ENCODE assay signal across 9 cellular contexts in the genomic region with DNA sequence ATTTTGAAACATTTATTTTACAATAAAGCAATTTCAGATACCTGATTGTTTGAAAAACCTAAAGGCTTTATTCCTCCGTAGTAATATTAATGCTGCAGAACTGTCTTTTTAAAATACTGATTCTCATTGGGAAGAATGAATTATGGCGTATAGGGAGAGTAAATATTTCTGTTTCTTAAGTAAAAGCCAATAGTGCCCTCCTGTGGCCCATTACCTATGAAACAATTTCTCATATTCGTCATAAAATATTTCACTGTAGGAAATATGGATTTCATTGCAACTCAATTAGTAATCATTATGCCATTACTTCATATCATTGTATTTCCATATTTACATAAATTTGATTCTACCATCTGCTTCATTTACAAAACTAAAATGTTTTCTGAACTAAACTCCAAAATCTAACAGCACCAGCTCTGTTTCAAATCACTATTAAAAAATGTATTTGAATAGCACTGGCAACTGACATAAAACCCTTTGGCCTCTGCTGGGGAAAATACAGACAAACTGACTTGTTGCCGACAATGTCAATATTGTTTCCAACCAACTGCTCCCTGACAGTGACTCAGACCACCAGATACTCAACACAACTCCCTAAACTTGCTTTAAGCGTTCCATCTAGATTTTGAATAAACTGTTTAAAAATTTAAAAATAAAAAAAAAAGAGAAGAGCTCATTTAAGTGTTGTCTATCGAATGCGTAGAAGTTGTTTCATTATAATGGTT.
A peak's percentile ranks its signal among the peaks of the same experiment; 100 is the strongest.
DNase-seq lines count a peak whose midpoint lies in the region; ATAC-seq, FAIRE-seq and TF ChIP-seq lines count a peak whose summit lies in the region.
"Had no signal": no experiment of that assay in that cellular context is flagged by ENCODE, and none has a peak within 500 bp of the region (broad histone marks: within the 10 kb centered on the region; RNA-seq: fewer than 3 reads in every experiment).

No MANE protein-coding gene starts in this region.

- no peaks in the 10 kb centered on the region for H3K9me3 ChIP-seq in MM.1S (replicated peaks; ENCODE audit: insufficient read depth, low read length)
- no peaks in the 10 kb centered on the region for H3K9me3 ChIP-seq in astrocyte (ENCODE audit: insufficient read depth, low read depth, low read length)

- no peaks in the 10 kb centered on the region for H3K27me3 Mint-ChIP-seq in astrocyte (ENCODE audit: low read depth, unreplicated experiment)
- H3K27me3 Mint-ChIP-seq in neural crest cell (ENCODE audit: low read depth): no peaks in the 10 kb centered on the region
- H3K27me3 Mint-ChIP-seq: IgD-negative memory B cell had no signal

- H3K4me2 ChIP-seq in MM.1S (ENCODE audit: low read depth, low read length) (no peak overlapping the region), astrocyte (ENCODE audit: low read length) (no peak overlapping the region)

- no peaks in the 10 kb centered on the region for H3K36me3 ChIP-seq in MM.1S (replicated peaks; ENCODE audit: insufficient read depth, low read length)
- H3K36me3 ChIP-seq in astrocyte (ENCODE audit: insufficient read depth, low read length): peaks cover 3% of the 10 kb centered on the region

- H3K4me1 ChIP-seq in MM.1S (ENCODE audit: low read length): no peaks in the 10 kb centered on the region
- no peaks in the 10 kb centered on the region for H3K4me1 ChIP-seq in astrocyte (ENCODE audit: insufficient read depth, low read length)

- H3K27ac ChIP-seq in MM.1S (ENCODE audit: low read length) (no peak overlapping the region), astrocyte (ENCODE audit: low read depth, low read length) (no peak overlapping the region)

- H3K27me3 ChIP-seq in MM.1S (replicated peaks; ENCODE audit: insufficient read depth, low read length) (no peaks in the 10 kb centered on the region), astrocyte (ENCODE audit: insufficient read depth, low read length) (no peaks in the 10 kb centered on the region)

- H3K4me3 Mint-ChIP-seq in astrocyte (ENCODE audit: unreplicated experiment): no peak overlapping the region
- no peak overlapping the region for H3K4me3 Mint-ChIP-seq in neural crest cell
- H3K4me3 Mint-ChIP-seq: IgD-negative memory B cell had no signal

- no peak for ATAC-seq in GM21423 (IDR thresholded peaks at IDR 0.05; ENCODE audit: unreplicated experiment)
- ATAC-seq in HG03039 (IDR thresholded peaks at IDR 0.05; ENCODE audit: unreplicated experiment): no peak

- H3K79me2 ChIP-seq in MM.1S (ENCODE audit: low read length): no peaks in the 10 kb centered on the region
- H3K79me2 ChIP-seq in astrocyte (ENCODE audit: insufficient read depth, low read length): no peaks in the 10 kb centered on the region

- no peaks in the 10 kb centered on the region for H3K4me1 Mint-ChIP-seq in astrocyte (ENCODE audit: low read depth, unreplicated experiment)
- H3K4me1 Mint-ChIP-seq in neural crest cell: peaks cover 10% of the 10 kb centered on the region
- H3K4me1 Mint-ChIP-seq: IgD-negative memory B cell had no signal

- no peaks in the 10 kb centered on the region for H3K9me2 ChIP-seq in MM.1S (replicated peaks; ENCODE audit: insufficient read depth, low read length)

- H3K4me3 ChIP-seq in MM.1S (ENCODE audit: low read length) (no peak overlapping the region), astrocyte (ENCODE audit: insufficient read depth, low read depth, low read length) (no peak overlapping the region)

- H3K9me3 Mint-ChIP-seq in astrocyte (ENCODE audit: unreplicated experiment): no peaks in the 10 kb centered on the region
- no peaks in the 10 kb centered on the region for H3K9me3 Mint-ChIP-seq in neural crest cell
- H3K9me3 Mint-ChIP-seq: IgD-negative memory B cell had no signal

- peak; percentile 23 for FAIRE-seq in astrocyte (lab: Jason Lieb, UNC)

- peak; percentile 43 for DNase-seq in ELR (ENCODE audit: low read depth)
- DNase-seq in MM.1S: peak; percentile 44
- DNase-seq in astrocyte (ENCODE audit: low read depth): no peak
- DNase-seq in neural crest cell (ENCODE audit: low read depth, low spot score): no peak
- DNase-seq in AG08396 (ENCODE audit: low spot score): no peak
- DNase-seq in NCI-H187 treated with DMSO at 0.1 percent for 48 hours (lab: John Stamatoyannopoulos, UW): no peak

- H3K36me3 Mint-ChIP-seq in astrocyte (ENCODE audit: low read depth, unreplicated experiment): peaks cover 2% of the 10 kb centered on the region
- H3K36me3 Mint-ChIP-seq in neural crest cell (ENCODE audit: low read depth): no peaks in the 10 kb centered on the region
- H3K36me3 Mint-ChIP-seq: IgD-negative memory B cell had no signal

- peak; percentile 22; the same call in 1 of the 2 replicates for TF ChIP-seq CTCF in MM.1S (IDR thresholded peaks at IDR 0.05; ENCODE audit: low read length)
- no peak for TF ChIP-seq CTCF in astrocyte (IDR thresholded peaks at IDR 0.05; ENCODE audit: insufficient read depth, low read depth, low read length)
- peak; percentile 66 for TF ChIP-seq CTCF in neural crest cell (conservative IDR thresholded peaks at IDR 0.05)

- no peak overlapping the region for H3K27ac Mint-ChIP-seq in astrocyte (ENCODE audit: unreplicated experiment)
- H3K27ac Mint-ChIP-seq in neural crest cell (ENCODE audit: unreplicated experiment): no peak overlapping the region
- H3K27ac Mint-ChIP-seq: IgD-negative memory B cell had no signal

- H4K20me1 ChIP-seq in MM.1S (ENCODE audit: insufficient read depth, low read length) (no peaks in the 10 kb centered on the region), astrocyte (ENCODE audit: insufficient read depth, low read length) (no peaks in the 10 kb centered on the region)

- no peaks in the 10 kb centered on the region for H3F3A ChIP-seq in MM.1S (ENCODE audit: insufficient read depth, low read length)

- no peak overlapping the region for H3K9ac ChIP-seq in MM.1S (ENCODE audit: low read length)
- H3K9ac ChIP-seq in astrocyte (ENCODE audit: low read length): no peak overlapping the region

- no peak overlapping the region for H2AFZ ChIP-seq in MM.1S (ENCODE audit: low read length)
- H2AFZ ChIP-seq in astrocyte (ENCODE audit: low read depth, low read length): no peak overlapping the region

Comparison
In these comparisons a context has a peak if more than half of its experiments do, and no peak if none do; other contexts are left out.
1. DNase-seq: peak in ELR (single experiment) and MM.1S (single experiment); none in astrocyte (single experiment), neural crest cell (single experiment), AG08396 (single experiment) and NCI-H187 treated with DMSO at 0.1 percent for 48 hours (single experiment).